14 cellular contexts compared by ENCODE assay signal in the genomic region with DNA sequence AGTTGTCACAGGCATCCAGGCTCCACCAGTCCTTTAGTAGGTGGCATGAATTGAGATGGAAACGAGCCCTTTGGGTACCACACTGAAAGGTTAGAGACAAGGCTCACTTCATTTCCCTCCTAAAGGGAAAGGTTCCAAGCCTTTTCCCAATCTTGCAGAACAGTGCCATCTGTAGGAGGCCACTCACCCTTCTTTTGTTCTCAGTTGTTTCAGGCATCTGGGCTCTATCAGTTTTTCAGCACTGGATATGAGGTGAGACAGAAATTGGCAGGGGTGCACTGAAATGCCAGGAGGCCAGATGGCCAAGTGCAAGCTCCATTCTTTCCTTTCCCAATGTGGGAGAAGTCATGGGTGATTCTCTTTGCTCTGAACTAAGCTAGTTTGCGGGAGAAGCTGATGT. TPM values are rescaled to one million over a fixed set of nuclear protein-coding genes. Genes with fewer than 3 reads are reported as not detected.
DNase-seq lines count a peak whose midpoint lies in the region; TF ChIP-seq lines count a peak whose summit lies in the region.
"Had no signal": no experiment of that assay in that cellular context is flagged by ENCODE, and none has a peak within 500 bp of the region (broad histone marks: within the 10 kb centered on the region; RNA-seq: fewer than 3 reads in every experiment).

No MANE protein-coding gene starts in this region.

- no TSS peak for BruUV-seq in MCF 10A (replicated peaks; lab: Mats Ljungman, UMichigan)

- no peaks in the 10 kb centered on the region for H3K4me1 ChIP-seq in breast epithelium
- H3K4me1 ChIP-seq: BLaER1 treated with 17β-estradiol and CSF1 and Interleukin-3, amounts not matched to agents 10 nM and 100 nM; gastrocnemius medialis had no signal

- H3K4me3 ChIP-seq in breast epithelium: no peak overlapping the region
- H3K4me3 ChIP-seq: BLaER1 treated with 17β-estradiol and CSF1 and Interleukin-3, amounts not matched to agents 10 nM and 100 nM; gastrocnemius medialis had no signal

- DNase-seq in MCF 10A (ENCODE audit: unreplicated experiment) (peak; percentile 46), breast epithelium (ENCODE audit: low spot score in 2 of 2) (no peak), NCI-H69 (lab: John Stamatoyannopoulos, UW) (peak; percentile 84), erythroblast (lab: John Stamatoyannopoulos, UW) (peak; percentile 20 to 21), progenitor cell of endocrine pancreas (ENCODE audit: low spot score, unreplicated experiment) (no peak), SIG-M5 treated with dmso at 0.1 percent for 504 hours (lab: John Stamatoyannopoulos, UW; ENCODE audit: unreplicated experiment) (no peak), NCI-H2107 (lab: John Stamatoyannopoulos, UW) (no peak), SW 1271 (lab: John Stamatoyannopoulos, UW) (no peak)
- DNase-seq: activated CD4-positive, alpha-beta T cell treated with anti-CD3 and anti-CD28 coated beads, Interleukin-2, amount 50 U/mL, for 1 hour; activated effector memory CD4-positive, alpha-beta T cell treated with Interleukin-2 at 50 U/mL for 16 hours; gastrocnemius medialis; left cardiac atrium; NCI-H1436 treated with DMSO at 0.1 percent for 48 hours had no signal

- H3K36me3 Mint-ChIP-seq in MCF 10A (ENCODE audit: insufficient read depth, unreplicated experiment) (peaks cover 8% of the 10 kb centered on the region), progenitor cell of endocrine pancreas (ENCODE audit: insufficient read depth) (peaks cover 43% of the 10 kb centered on the region)

- TF ChIP-seq CTCF in MCF 10A (IDR thresholded peaks at IDR 0.05; ENCODE audit: unreplicated experiment) (peak; percentile 9), breast epithelium (IDR thresholded peaks at IDR 0.05) (no peak), progenitor cell of endocrine pancreas (IDR thresholded peaks at IDR 0.05; ENCODE audit: unreplicated experiment) (peak; percentile 11)

- POLR2A ChIA-PET in MCF 10A (lab: Yijun Ruan, JAX): no interaction called here

- peaks cover 0 to 22% of the 10 kb centered on the region in 2 donors for H3K9me3 ChIP-seq in breast epithelium

- H3K27me3 ChIP-seq in breast epithelium: no peaks in the 10 kb centered on the region
- H3K27me3 ChIP-seq: BLaER1 treated with 17β-estradiol and CSF1 and Interleukin-3, amounts not matched to agents 10 nM and 100 nM; gastrocnemius medialis had no signal

- no peaks in the 10 kb centered on the region for H3K9me3 Mint-ChIP-seq in MCF 10A (ENCODE audit: unreplicated experiment)
- peaks cover 41% of the 10 kb centered on the region for H3K9me3 Mint-ChIP-seq in progenitor cell of endocrine pancreas (ENCODE audit: low read depth)

- H3K27ac Mint-ChIP-seq in MCF 10A (ENCODE audit: low read depth, unreplicated experiment) (no peak overlapping the region), progenitor cell of endocrine pancreas (no peak overlapping the region)

- intact Hi-C loops in MCF 10A (cut with micrococcal nuclease) (no loop called here), breast epithelium (cut with DNase I; ENCODE audit: low total_unique reads) (no loop called here)

- H3K4me1 Mint-ChIP-seq in MCF 10A (ENCODE audit: insufficient read depth, unreplicated experiment): no peaks in the 10 kb centered on the region
- no peaks in the 10 kb centered on the region for H3K4me1 Mint-ChIP-seq in progenitor cell of endocrine pancreas (ENCODE audit: low read depth)

- CTCF ChIA-PET in MCF 10A (lab: Yijun Ruan, JAX): interaction anchor here (1.5 kb wide), 1 partner anchor 10 kb away, joined by 4 read pairs; no protein-coding TSS in a partner anchor

- no peaks in the 10 kb centered on the region for H3K36me3 ChIP-seq in breast epithelium
- H3K36me3 ChIP-seq: gastrocnemius medialis had no signal

- no peaks in the 10 kb centered on the region for H3K27me3 Mint-ChIP-seq in MCF 10A (ENCODE audit: insufficient read depth, unreplicated experiment)
- no peaks in the 10 kb centered on the region for H3K27me3 Mint-ChIP-seq in progenitor cell of endocrine pancreas

- H3K4me3 Mint-ChIP-seq in MCF 10A (ENCODE audit: unreplicated experiment) (no peak overlapping the region), progenitor cell of endocrine pancreas (ENCODE audit: low read depth) (no peak overlapping the region)

- TF ChIP-seq POLR2A in breast epithelium (IDR thresholded peaks at IDR 0.05) (no peak), erythroblast (IDR thresholded peaks at IDR 0.05; ENCODE audit: low read length) (no peak)

- H3K27ac ChIP-seq in breast epithelium: no peak overlapping the region
- H3K27ac ChIP-seq: BLaER1 treated with 17β-estradiol and CSF1 and Interleukin-3, amounts not matched to agents 10 nM and 100 nM; gastrocnemius medialis had no signal

RNA-seq across cellular contexts. Expression of gene FBXO33, which starts 15.2 kb away (rescaled TPM):
- 3.9 and 5.6 TPM in 2 replicates for total RNA-seq in MCF 10A (2022)
- total RNA-seq in breast epithelium: 10 to 100 TPM; 14.1 to 21.5 (median 15.8) TPM
- 11.7 and 13.6 TPM in 2 replicates for total RNA-seq in progenitor cell of endocrine pancreas

Comparison
In these comparisons a context has a peak if more than half of its experiments do, and no peak if none do; other contexts are left out.
1. DNase-seq: peak in MCF 10A (single experiment), NCI-H69 (single experiment) and erythroblast (2 of 2); none in breast epithelium (0 of 2), progenitor cell of endocrine pancreas (single experiment), SIG-M5 treated with dmso at 0.1 percent for 504 hours (single experiment), NCI-H2107 (single experiment) and SW 1271 (0 of 2).
2. CTCF ChIP-seq: peak in MCF 10A (single experiment) and progenitor cell of endocrine pancreas (single experiment); none in breast epithelium (0 of 3).